14 cellular contexts compared by ENCODE assay signal in genomic region chr11:127362754-127363153, GRCh38.
"Had no signal": no experiment of that assay in that cellular context is flagged by ENCODE, and none has a peak within 500 bp of the region (broad histone marks: within the 10 kb centered on the region; RNA-seq: fewer than 3 reads in every experiment).

No MANE protein-coding gene starts in this region.

- H3K4me1 Mint-ChIP-seq: activated B cell treated with CpG ODN at 0.5 μM for 24 hours; stimulated activated effector memory CD8-positive, alpha-beta T cell treated with anti-CD3 and anti-CD28 coated beads, Interleukin-12 subunit alpha, Interleukin-12 subunit beta, amount 100 ng/mL, for 72 hours had no signal

- H3K4me3 Mint-ChIP-seq: activated B cell treated with CpG ODN at 0.5 μM for 24 hours; activated naive CD8-positive, alpha-beta T cell; stimulated activated effector memory CD8-positive, alpha-beta T cell treated with anti-CD3 and anti-CD28 coated beads, Interleukin-12 subunit alpha, Interleukin-12 subunit beta, amount 100 ng/mL, for 72 hours had no signal

- H3K4me1 ChIP-seq: body of pancreas, esophagus squamous epithelium had no signal

- H3K36me3 Mint-ChIP-seq: activated naive CD8-positive, alpha-beta T cell; stimulated activated effector memory CD8-positive, alpha-beta T cell treated with anti-CD3 and anti-CD28 coated beads, Interleukin-12 subunit alpha, Interleukin-12 subunit beta, amount 100 ng/mL, for 72 hours had no signal

- H3K27me3 ChIP-seq: body of pancreas, ovary had no signal

- H3K36me3 ChIP-seq: esophagus squamous epithelium, ovary, thoracic aorta had no signal

- DNase-seq: activated B cell treated with CpG ODN at 0.5 μM for 24 hours; activated CD4-positive, alpha-beta T cell treated with anti-CD3 and anti-CD28 coated beads for 48 hours; activated gamma-delta T cell treated with Interleukin-2 at 50 U/mL for 16 hours; amygdala; body of pancreas; central memory CD4-positive, alpha-beta T cell; esophagus squamous epithelium; hippocampal formation; mesendoderm; ovary had no signal

- H3K27me3 Mint-ChIP-seq: activated B cell treated with CpG ODN at 0.5 μM for 24 hours had no signal

- H3K9me3 ChIP-seq: body of pancreas, esophagus squamous epithelium, ovary, thoracic aorta had no signal

- H3K4me3 ChIP-seq: body of pancreas, coronary artery, esophagus squamous epithelium, ovary, thoracic aorta had no signal

- H3K9me3 Mint-ChIP-seq: activated B cell treated with CpG ODN at 0.5 μM for 24 hours had no signal

- H3K27ac Mint-ChIP-seq: activated B cell treated with CpG ODN at 0.5 μM for 24 hours; activated naive CD8-positive, alpha-beta T cell; stimulated activated effector memory CD8-positive, alpha-beta T cell treated with anti-CD3 and anti-CD28 coated beads, Interleukin-12 subunit alpha, Interleukin-12 subunit beta, amount 100 ng/mL, for 72 hours had no signal

- H3K27ac ChIP-seq: body of pancreas, coronary artery, esophagus squamous epithelium, ovary, thoracic aorta had no signal
